9 cellular contexts compared by ENCODE assay signal in genomic region chr11:83191986-83192385, GRCh38. TPM values are rescaled to one million over a fixed set of nuclear protein-coding genes. Genes with fewer than 3 reads are reported as not detected.
DNase-seq lines count a peak whose midpoint lies in the region; ATAC-seq, FAIRE-seq and TF ChIP-seq lines count a peak whose summit lies in the region.
"Had no signal": no experiment of that assay in that cellular context is flagged by ENCODE, and none has a peak within 500 bp of the region (broad histone marks: within the 10 kb centered on the region; RNA-seq: fewer than 3 reads in every experiment).

No MANE protein-coding gene starts in this region.

- TF ChIP-seq CTCF in MCF 10A (IDR thresholded peaks at IDR 0.05; ENCODE audit: unreplicated experiment): no peak
- no peak for TF ChIP-seq CTCF in pancreas (IDR thresholded peaks at IDR 0.05)

- peaks cover 58% of the 10 kb centered on the region for H3K36me3 Mint-ChIP-seq in MCF 10A (ENCODE audit: insufficient read depth, unreplicated experiment)
- peaks cover 6% of the 10 kb centered on the region for H3K36me3 Mint-ChIP-seq in natural killer cell treated with Interleukin-12 subunit alpha and Interleukin-12 subunit beta and Interleukin-15 and Interleukin-18, amount 100 ng/mL, for 72 hours

- H3K27me3 ChIP-seq in BLaER1 (no peaks in the 10 kb centered on the region), Karpas-422 (ENCODE audit: low read length) (no peaks in the 10 kb centered on the region), pancreas (no peaks in the 10 kb centered on the region)

- H3K4me3 ChIP-seq in BLaER1: peak overlapping the region; percentile 89
- peak overlapping the region; percentile 82 for H3K4me3 ChIP-seq in Karpas-422 (ENCODE audit: low read length)
- peak overlapping the region in 2 of 4 donors; percentile 67 to 87 for H3K4me3 ChIP-seq in pancreas

- H3K4me2 ChIP-seq in BLaER1: peak overlapping the region; percentile 99
- H3K4me2 ChIP-seq in Karpas-422 (ENCODE audit: low read depth, low read length, poor library complexity, severe bottlenecking): peak overlapping the region; percentile 94

- no peaks in the 10 kb centered on the region for H4K20me1 ChIP-seq in BLaER1
- H4K20me1 ChIP-seq in Karpas-422 (ENCODE audit: insufficient read depth, low read depth, low read length): no peaks in the 10 kb centered on the region

- FAIRE-seq in pancreas (lab: Jason Lieb, UNC): no peak

- H3K9ac ChIP-seq in BLaER1 (peak overlapping the region; percentile 83), Karpas-422 (ENCODE audit: low read length) (peak overlapping the region; percentile 77; the same call in 1 of the 2 replicates)

- H3K27ac Mint-ChIP-seq in MCF 10A (ENCODE audit: low read depth, unreplicated experiment): peak overlapping the region; percentile 92
- peak overlapping the region; percentile 95 to 96 for H3K27ac Mint-ChIP-seq in natural killer cell treated with Interleukin-12 subunit alpha and Interleukin-12 subunit beta and Interleukin-15 and Interleukin-18, amount 100 ng/mL, for 72 hours

- H3K4me1 Mint-ChIP-seq in MCF 10A (ENCODE audit: insufficient read depth, unreplicated experiment): peaks cover 37% of the 10 kb centered on the region
- H3K4me1 Mint-ChIP-seq in natural killer cell treated with Interleukin-12 subunit alpha and Interleukin-12 subunit beta and Interleukin-15 and Interleukin-18, amount 100 ng/mL, for 72 hours (ENCODE audit: low read depth in 2 of 2): peaks cover 34 to 46% of the 10 kb centered on the region in 2 donors

- peaks cover 25% of the 10 kb centered on the region for H3K79me2 ChIP-seq in Karpas-422 (ENCODE audit: low read length)

- intact Hi-C loops in MCF 10A (cut with micrococcal nuclease) (loop anchor here (2.0 kb wide), 1 partner anchor 35 kb away; the partner anchor contains the start of gene PCF11), pancreas (cut with DNase I) (no loop called here)

- DNase-seq in Karpas-422 (no peak), MCF 10A (ENCODE audit: unreplicated experiment) (no peak), NOMO-1 treated with dmso at 0.1 percent for 144 hours (lab: John Stamatoyannopoulos, UW; ENCODE audit: unreplicated experiment) (no peak), 8988T (no peak), pancreas (no peak)
- no peak for DNase-seq in natural killer cell treated with Interleukin-12 subunit alpha and Interleukin-12 subunit beta and Interleukin-15 and Interleukin-18, amount 100 ng/mL, for 72 hours (ENCODE audit: low spot score)
- DNase-seq: cerebellar nuclear complex had no signal

- CTCF ChIA-PET in MCF 10A (lab: Yijun Ruan, JAX): no interaction called here

- H3K9me3 ChIP-seq in BLaER1 (no peaks in the 10 kb centered on the region), Karpas-422 (ENCODE audit: low read length) (no peaks in the 10 kb centered on the region), pancreas (no peaks in the 10 kb centered on the region)

- H3K4me3 Mint-ChIP-seq in MCF 10A (ENCODE audit: unreplicated experiment): peak overlapping the region; percentile 94
- peak overlapping the region; percentile 99 for H3K4me3 Mint-ChIP-seq in natural killer cell treated with Interleukin-12 subunit alpha and Interleukin-12 subunit beta and Interleukin-15 and Interleukin-18, amount 100 ng/mL, for 72 hours

- no peaks in the 10 kb centered on the region for H3K9me3 Mint-ChIP-seq in MCF 10A (ENCODE audit: unreplicated experiment)
- no peaks in the 10 kb centered on the region for H3K9me3 Mint-ChIP-seq in natural killer cell treated with Interleukin-12 subunit alpha and Interleukin-12 subunit beta and Interleukin-15 and Interleukin-18, amount 100 ng/mL, for 72 hours

- H3K4me1 ChIP-seq in BLaER1 (peaks cover 28% of the 10 kb centered on the region), Karpas-422 (ENCODE audit: low read length) (peaks cover 32% of the 10 kb centered on the region), pancreas (peaks cover 8 to 21% (median 18%) of the 10 kb centered on the region in 3 donors)

- H3K27me3 Mint-ChIP-seq in MCF 10A (ENCODE audit: insufficient read depth, unreplicated experiment): no peaks in the 10 kb centered on the region
- no peaks in the 10 kb centered on the region for H3K27me3 Mint-ChIP-seq in natural killer cell treated with Interleukin-12 subunit alpha and Interleukin-12 subunit beta and Interleukin-15 and Interleukin-18, amount 100 ng/mL, for 72 hours

- H2AFZ ChIP-seq in Karpas-422 (ENCODE audit: low read length): no peak overlapping the region

- no TSS peak for BruUV-seq in MCF 10A (replicated peaks; lab: Mats Ljungman, UMichigan)

- POLR2A ChIA-PET in MCF 10A (lab: Yijun Ruan, JAX): interaction anchor here (0.8 to 6.3 kb wide), 5 partner anchors 12 to 291 kb away, joined by 3 to 52 read pairs (median 8); partner anchors contain the start of genes DDIAS, PCF11 and PRCP

- no peak overlapping the region for H3K27ac ChIP-seq in BLaER1
- H3K27ac ChIP-seq in Karpas-422 (ENCODE audit: low read length): no peak overlapping the region
- H3K27ac ChIP-seq in pancreas: no peak overlapping the region

- WGBS in pancreas, 2 donors: 52 to 68% methylated on average over 11 of the region's 11 CpGs

- H3K36me3 ChIP-seq in BLaER1: peaks cover 45% of the 10 kb centered on the region
- H3K36me3 ChIP-seq in Karpas-422 (ENCODE audit: insufficient read depth, low read length): peaks cover 15% of the 10 kb centered on the region; the same call in 1 of the 2 replicates
- H3K36me3 ChIP-seq in pancreas: peaks cover 0 to 23% (median 0%) of the 10 kb centered on the region in 3 donors

- ATAC-seq in natural killer cell treated with Interleukin-12 subunit alpha and Interleukin-12 subunit beta and Interleukin-15 and Interleukin-18, amount 100 ng/mL, for 72 hours: no peak
- ATAC-seq in HG03139 (IDR thresholded peaks at IDR 0.05; ENCODE audit: unreplicated experiment) (no peak), pancreas (no peak)

- H3K9me2 ChIP-seq in Karpas-422 (replicated peaks; ENCODE audit: insufficient read depth, low read length): no peaks in the 10 kb centered on the region

RNA-seq across cellular contexts. Expression of gene ANKRD42, which starts 1.5 kb away (rescaled TPM):
- 9.0 and 16.6 TPM in 2 replicates for total RNA-seq in Karpas-422 (2014; rRNA removed; shearing (Covaris generic); ENCODE audit: low replicate concordance)
- 8.6 and 13.5 TPM in 2 replicates for total RNA-seq in MCF 10A (2022)
- 10 to 100 TPM in 1 of 2 donors, 1 to 10 TPM in 1; 4.3 to 10.5 TPM for total RNA-seq in natural killer cell treated with Interleukin-12 subunit alpha and Interleukin-12 subunit beta and Interleukin-15 and Interleukin-18, amount 100 ng/mL, for 72 hours
- total RNA-seq in pancreas: 1 to 10 TPM; 4.1 to 8.1 (median 5.3) TPM
- polyA plus RNA-seq in pancreas: 1 to 10 TPM; 3.5 to 5.4 TPM

RNA-seq across cellular contexts. Expression of gene PCF11, which starts 35.1 kb away (rescaled TPM):
- 102 and 165 TPM in 2 replicates for total RNA-seq in Karpas-422 (2014; rRNA removed; shearing (Covaris generic); ENCODE audit: low replicate concordance)
- total RNA-seq in MCF 10A (2022) (57.5 and 61.4 TPM in 2 replicates), pancreas (10 to 100 TPM; 18.4 to 34.3 (median 25.3) TPM)
- total RNA-seq in natural killer cell treated with Interleukin-12 subunit alpha and Interleukin-12 subunit beta and Interleukin-15 and Interleukin-18, amount 100 ng/mL, for 72 hours: 10 to 100 TPM; 63.4 to 74.3 TPM
- 10 to 100 TPM; 23.5 to 31.2 TPM for polyA plus RNA-seq in pancreas
